ENCODE assay signal across 23 cellular contexts in the genomic region with DNA sequence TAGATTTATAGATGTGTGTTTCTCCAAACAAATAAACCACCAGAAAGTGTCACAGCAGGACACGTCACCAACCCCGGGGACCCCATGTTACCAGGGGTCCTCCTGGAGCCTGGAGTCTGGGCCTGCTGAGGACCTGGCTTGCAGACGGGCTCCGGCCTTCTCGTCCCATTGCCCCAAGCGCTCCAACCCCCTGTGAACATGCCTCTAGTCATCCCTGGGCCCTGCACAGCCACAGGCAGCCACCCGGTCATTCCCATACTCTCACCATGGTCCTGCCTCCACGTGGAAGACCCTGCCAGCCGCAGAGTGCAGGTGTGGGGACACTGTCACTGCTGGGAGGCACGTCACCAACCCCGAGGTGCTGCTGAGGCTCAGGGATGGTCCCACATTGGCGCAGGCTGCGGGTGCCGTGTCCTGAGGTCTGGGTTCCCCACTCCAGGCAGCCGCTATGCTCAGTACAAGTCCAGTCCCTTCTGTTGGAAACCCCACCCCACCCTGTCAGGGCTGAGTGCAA. TPM values are rescaled to one million over a fixed set of nuclear protein-coding genes. Genes with fewer than 3 reads are reported as not detected.
DNase-seq lines count a peak whose midpoint lies in the region; ATAC-seq and TF ChIP-seq lines count a peak whose summit lies in the region.
"Had no signal": no experiment of that assay in that cellular context is flagged by ENCODE, and none has a peak within 500 bp of the region (broad histone marks: within the 10 kb centered on the region; RNA-seq: fewer than 3 reads in every experiment).

No MANE protein-coding gene starts in this region.

- no peaks in the 10 kb centered on the region for H3K27me3 Mint-ChIP-seq in MCF 10A (ENCODE audit: insufficient read depth, unreplicated experiment)

- no peak for DNase-seq in HCT116 (ENCODE audit: low read depth, low spot score)
- peak; percentile 70 for DNase-seq in RWPE2 (ENCODE audit: low spot score)
- DNase-seq in transverse colon, result no peak
- no peak for DNase-seq in DMS114 treated with DMSO at 0.1 percent for 48 hours (lab: John Stamatoyannopoulos, UW; ENCODE audit: unreplicated experiment)
- no peak for DNase-seq in MCF 10A (ENCODE audit: unreplicated experiment)
- no peak for DNase-seq in NCI-H1092 (lab: John Stamatoyannopoulos, UW)
- no peak for DNase-seq in SIG-M5 treated with dmso at 0.1 percent for 504 hours (lab: John Stamatoyannopoulos, UW; ENCODE audit: unreplicated experiment)
- DNase-seq: GF-D8, NCI-H1436 treated with DMSO at 0.1 percent for 48 hours, NCI-H2081, NCI-H510A, NCI-H82, PC-3, Right ventricle myocardium superior, SK-N-SH, T-cell had no signal

- no peak for TF ChIP-seq POLR2A in HCT116 (IDR thresholded peaks at IDR 0.05; ENCODE audit: borderline replicate concordance, extremely low read depth, insufficient read depth, insufficient read length)
- TF ChIP-seq POLR2A in transverse colon (IDR thresholded peaks at IDR 0.05), result no peak

- CTCF ChIA-PET in HCT116 (lab: Charles Lee) (no interaction called here), MCF 10A (lab: Yijun Ruan, JAX) (no interaction called here)

- TF ChIP-seq RAD21 in HCT116 (IDR thresholded peaks at IDR 0.05; ENCODE audit: low read depth), result no peak
- no peak for TF ChIP-seq RAD21 in liver (IDR thresholded peaks at IDR 0.05)

- H3K9me3 ChIP-seq in HCT116 (ENCODE audit: control insufficient read depth in 1 of 2, insufficient read depth in 1 of 2, low read depth in 1 of 2, low read length in 2 of 2) (no peaks in the 10 kb centered on the region), RWPE2 (ENCODE audit: severe bottlenecking) (no peaks in the 10 kb centered on the region), liver (ENCODE audit: control insufficient read depth in 4 of 4, low read length in 3 of 4) (no peaks in the 10 kb centered on the region), transverse colon (no peaks in the 10 kb centered on the region)
- H3K9me3 ChIP-seq: BE2C, HAP-1, SK-N-SH had no signal

- H4K20me1 ChIP-seq in HCT116 (ENCODE audit: insufficient read depth), result no peaks in the 10 kb centered on the region

- TF ChIP-seq EP300 in transverse colon (IDR thresholded peaks at IDR 0.05; ENCODE audit: low read depth), result no peak

- no peak for ATAC-seq in HCT116
- no peak for ATAC-seq in RWPE2 (ENCODE audit: low read depth)
- ATAC-seq: CD8-positive, alpha-beta T cell; PC-3; T-cell had no signal

- no peak overlapping the region for H3K27ac Mint-ChIP-seq in MCF 10A (ENCODE audit: low read depth, unreplicated experiment)
- H3K27ac Mint-ChIP-seq: CD8-positive, alpha-beta T cell had no signal

- in situ Hi-C loops in transverse colon (cut with MboI; ENCODE audit: low pct_ligation_motif_present in 1 of 4, low pct_unique_long_range_greater_than_20kb in 1 of 4, low sequenced_read_pairs in 3 of 4), result loop anchor here in 1 of 4 donors (10.0 kb wide), 1 partner anchor 124 kb away; no protein-coding TSS in a partner anchor

- H3K9me2 ChIP-seq in HCT116 (ENCODE audit: insufficient read depth), result no peaks in the 10 kb centered on the region
- H3K9me2 ChIP-seq: SK-N-SH had no signal

- H3K4me3 Mint-ChIP-seq in MCF 10A (ENCODE audit: unreplicated experiment), result no peak overlapping the region
- H3K4me3 Mint-ChIP-seq: CD8-positive, alpha-beta T cell; T-cell had no signal

- peak overlapping the region; percentile 5; the same call in 1 of the 2 replicates for H3K4me2 ChIP-seq in HCT116 (ENCODE audit: low read length)

- H3K9me3 Mint-ChIP-seq in MCF 10A (ENCODE audit: unreplicated experiment), result no peaks in the 10 kb centered on the region
- H3K9me3 Mint-ChIP-seq: CD8-positive, alpha-beta T cell; T-cell had no signal

- H3K36me3 Mint-ChIP-seq in MCF 10A (ENCODE audit: insufficient read depth, unreplicated experiment), result no peaks in the 10 kb centered on the region
- H3K36me3 Mint-ChIP-seq: T-cell had no signal

- H3K27ac ChIP-seq in HCT116 (ENCODE audit: low read depth, low read length) (no peak overlapping the region), RWPE2 (ENCODE audit: poor library complexity, severe bottlenecking) (no peak overlapping the region), liver (ENCODE audit: low read depth in 1 of 2, low read length in 2 of 2) (peak overlapping the region; percentile 70 to 89), transverse colon (peak overlapping the region; percentile 51 to 82 (median 68))
- H3K27ac ChIP-seq: HL-60 had no signal

- RAD21 ChIA-PET in HCT116 (lab: Charles Lee; ENCODE audit: low non-redundant PET in 1 of 2, low total read pairs in 2 of 2, uncharacterized antibody in 2 of 2, unreplicated experiment in 2 of 2), result no interaction called here

- WGBS in liver, result 78% methylated on average over 15 of the region's 15 CpGs
- 80% methylated on average over 14 of the region's 15 CpGs; no CpG with 5 or more reads in 1 of the 2 donors for WGBS in transverse colon (ENCODE audit: low coverage in 1 of 2), 2 donors

- H3K9ac ChIP-seq in HCT116 (ENCODE audit: low read length), result no peak overlapping the region
- no peak overlapping the region for H3K9ac ChIP-seq in liver (ENCODE audit: low read depth in 1 of 2, low read length in 2 of 2)
- H3K9ac ChIP-seq: SK-N-SH had no signal

- POLR2A ChIA-PET in HCT116 (lab: Charles Lee) (no interaction called here), MCF 10A (lab: Yijun Ruan, JAX) (interaction anchor here (0.5 kb wide), 1 partner anchor 35 kb away, joined by 4 read pairs; no protein-coding TSS in a partner anchor)

- H3K36me3 ChIP-seq in HCT116 (ENCODE audit: control insufficient read depth in 1 of 2, insufficient read depth in 2 of 2, low read length in 2 of 2), result no peaks in the 10 kb centered on the region
- no peaks in the 10 kb centered on the region for H3K36me3 ChIP-seq in RWPE2 (ENCODE audit: low read depth)
- no peaks in the 10 kb centered on the region for H3K36me3 ChIP-seq in liver (ENCODE audit: control insufficient read depth in 4 of 4, insufficient read depth in 3 of 4, low read depth in 1 of 4, low read length in 3 of 4)
- H3K36me3 ChIP-seq in transverse colon, result no peaks in the 10 kb centered on the region
- H3K36me3 ChIP-seq: BE2C, HAP-1 had no signal

- peaks cover 7% of the 10 kb centered on the region for H3K4me1 Mint-ChIP-seq in MCF 10A (ENCODE audit: insufficient read depth, unreplicated experiment)

- no peaks in the 10 kb centered on the region for H3K27me3 ChIP-seq in HCT116 (ENCODE audit: insufficient read depth, low read length)
- no peaks in the 10 kb centered on the region for H3K27me3 ChIP-seq in RWPE2 (ENCODE audit: insufficient read depth, poor library complexity, severe bottlenecking)
- H3K27me3 ChIP-seq in liver (ENCODE audit: control insufficient read depth in 4 of 4, insufficient read depth in 4 of 4, low read length in 3 of 4), result no peaks in the 10 kb centered on the region
- H3K27me3 ChIP-seq in transverse colon, result no peaks in the 10 kb centered on the region

- H3K4me1 ChIP-seq in HCT116 (ENCODE audit: control insufficient read depth in 1 of 2, insufficient read depth in 2 of 2, low read length in 2 of 2), result peaks cover 28 to 71% of the 10 kb centered on the region in 2 experiments
- peaks cover 29% of the 10 kb centered on the region for H3K4me1 ChIP-seq in RWPE2 (ENCODE audit: insufficient read depth, poor library complexity, severe bottlenecking)
- H3K4me1 ChIP-seq in liver (ENCODE audit: control insufficient read depth in 4 of 4, insufficient read depth in 4 of 4, low read length in 3 of 4), result peaks cover 24 to 67% (median 45%) of the 10 kb centered on the region in 4 donors
- peaks cover 27 to 82% (median 69%) of the 10 kb centered on the region in 4 donors for H3K4me1 ChIP-seq in transverse colon

- H2AFZ ChIP-seq in HCT116 (ENCODE audit: low read depth, low read length, poor library complexity, severe bottlenecking), result no peak overlapping the region

- H3K4me3 ChIP-seq in HCT116 (replicated peaks in 1 of 2; ENCODE audit: low read depth in 1 of 2, low read length in 2 of 2) (no peak overlapping the region), RWPE2 (ENCODE audit: severe bottlenecking) (no peak overlapping the region), liver (ENCODE audit: low read depth in 1 of 3, low read length in 3 of 3) (no peak overlapping the region), transverse colon (no peak overlapping the region)
- H3K4me3 ChIP-seq: HAP-1 had no signal

- H3K79me2 ChIP-seq in HCT116 (ENCODE audit: insufficient read depth, low read length), result peaks cover 3% of the 10 kb centered on the region; the same call in 1 of the 2 replicates

- BruUV-seq in HCT116 (replicated peaks; lab: Mats Ljungman, UMichigan) (no TSS peak), MCF 10A (replicated peaks; lab: Mats Ljungman, UMichigan) (no TSS peak)

- intact Hi-C loops in HCT116 (cut with micrococcal nuclease), result no loop called here
- intact Hi-C loops in transverse colon (cut with DNase I; ENCODE audit: low total_unique reads), result loop anchor here (5.0 kb wide), 1 partner anchor 257 kb away; no protein-coding TSS in a partner anchor
- intact Hi-C loops in MCF 10A (cut with micrococcal nuclease), result no loop called here

- TF ChIP-seq CTCF in HCT116 (IDR thresholded peaks at IDR 0.05 in 2 of 3, conservative IDR thresholded peaks at IDR 0.05 in 1 of 3; ENCODE audit: borderline replicate concordance in 1 of 3, insufficient read depth in 1 of 3, low read depth in 2 of 3, low read length in 2 of 3) (no peak), RWPE2 (IDR thresholded peaks at IDR 0.05; ENCODE audit: poor library complexity, severe bottlenecking) (no peak), liver (IDR thresholded peaks at IDR 0.05; ENCODE audit: low read depth, low read length, missing input control) (no peak), transverse colon (IDR thresholded peaks at IDR 0.05) (no peak), MCF 10A (IDR thresholded peaks at IDR 0.05; ENCODE audit: unreplicated experiment) (no peak)

RNA-seq across cellular contexts. Expression of gene SECTM1, which starts 4.5 kb away (rescaled TPM):
- total RNA-seq in HCT116 (2021; ENCODE audit: unreplicated experiment) (6.8 TPM), liver (10 to 100 TPM in 1 of 2 donors, 1 to 10 TPM in 1; 3.6 to 14.2 TPM), transverse colon (100 to 1,000 TPM in 2 of 4 donors, 10 to 100 TPM in 1, 1 to 10 TPM in 1; 5.8 to 127 (median 107) TPM), MCF 10A (2022) (7.5 and 13.4 TPM in 2 replicates)
- 6.8 and 8.8 TPM in 2 replicates for polyA plus RNA-seq in HCT116 (2012)
- 1 to 10 TPM; 1.3 to 5.7 TPM for polyA plus RNA-seq in liver

RNA-seq across cellular contexts. Expression of gene CD7, which starts 11.6 kb away (rescaled TPM):
- 0.61 TPM for total RNA-seq in HCT116 (2021; ENCODE audit: unreplicated experiment)
- polyA plus RNA-seq in HCT116 (2012), result 0.08 and 0.39 TPM in 2 replicates
- 1 to 10 TPM; 1.4 to 1.5 TPM for total RNA-seq in liver
- 1 to 10 TPM; 1.0 to 1.4 TPM for polyA plus RNA-seq in liver
- total RNA-seq in transverse colon, result 1 to 10 TPM; 6.1 to 9.7 (median 7.4) TPM
- 0.63 and 0.71 TPM in 2 replicates for total RNA-seq in MCF 10A (2022)
- total RNA-seq: Daoy had no signal

RNA-seq across cellular contexts. Expression of gene TEX19, which starts 30.0 kb away (rescaled TPM):
- total RNA-seq in HCT116 (2021; ENCODE audit: unreplicated experiment) (2.1 TPM), liver (under 1 TPM in 1 of 2 donors, not detected in 1; 0.14 TPM), transverse colon (not detected), MCF 10A (2022) (not detected in 2 replicates)
- 2.2 and 2.8 TPM in 2 replicates for polyA plus RNA-seq in HCT116 (2012)
- not detected for polyA plus RNA-seq in liver
- total RNA-seq: CD8-positive, alpha-beta T cell; Daoy; Right ventricle myocardium superior; T-cell had no signal

RNA-seq across cellular contexts. Expression of gene UTS2R, which starts 42.5 kb away (rescaled TPM):
- total RNA-seq in HCT116 (2021; ENCODE audit: unreplicated experiment), result not detected
- 0.07 TPM in 1 of 2 replicates, not detected in the other for polyA plus RNA-seq in HCT116 (2012)
- not detected for total RNA-seq in liver
- polyA plus RNA-seq in liver, result not detected
- total RNA-seq in transverse colon, result under 1 TPM in 1 of 4 donors, not detected in 3; 0.48 TPM
- total RNA-seq in MCF 10A (2022), result not detected in 2 replicates
- total RNA-seq: CD8-positive, alpha-beta T cell; Daoy; PC-3; T-cell had no signal
- polyA plus RNA-seq: AG04450, SK-N-SH had no signal

RNA-seq across cellular contexts. Expression of gene CSNK1D, which starts 55.6 kb away (rescaled TPM):
- 176 TPM for total RNA-seq in HCT116 (2021; ENCODE audit: unreplicated experiment)
- 184 and 197 TPM in 2 replicates for polyA plus RNA-seq in HCT116 (2012)
- 10 to 100 TPM; 22.0 to 49.0 TPM for total RNA-seq in liver
- polyA plus RNA-seq in liver, result 10 to 100 TPM; 29.0 to 39.3 TPM
- 100 to 1,000 TPM in 2 of 4 donors, 10 to 100 TPM in 2; 86.0 to 230 (median 148) TPM for total RNA-seq in transverse colon
- 191 and 193 TPM in 2 replicates for total RNA-seq in MCF 10A (2022)

Comparison
In these comparisons a context has a peak if more than half of its experiments do, and no peak if none do; other contexts are left out.
1. H3K27ac ChIP-seq: peak in liver (2 of 2) and transverse colon (4 of 4); none in HCT116 (single experiment) and RWPE2 (single experiment).